Comparison of ENCODE assay signal across 8 cellular contexts in genomic region chr16:89246903-89247733, GRCh38. TPM values are rescaled to one million over a fixed set of nuclear protein-coding genes. Genes with fewer than 3 reads are reported as not detected.
DNase-seq lines count a peak whose midpoint lies in the region; ATAC-seq and TF ChIP-seq lines count a peak whose summit lies in the region.

No MANE protein-coding gene starts in this region.

- H3K36me3 ChIP-seq in fibroblast of lung (ENCODE audit: control insufficient read depth, insufficient read depth, low read length), result no peaks in the 10 kb centered on the region

- intact Hi-C loops in activated T-helper 1 cell treated with anti-CD3 and anti-CD28 coated beads, Interleukin-12 subunit alpha, Interleukin-12 subunit beta, Interleukin-2, Interleukin-4 antibody, amounts not matched to agents 30 ng/mL and 10 ng/mL and 1 ng/mL, durations not matched to agents 14 hours and 24 hours and 36 hours (cut with micrococcal nuclease), result loop anchor here (1.0 to 10.0 kb wide), 7 partner anchors 10 to 627 kb away; partner anchors contain the start of genes CDH15, SLC22A31, VPS9D1 and ZNF276

- H3K4me1 Mint-ChIP-seq in activated T-helper 1 cell treated with anti-CD3 and anti-CD28 coated beads, Interleukin-12 subunit alpha, Interleukin-12 subunit beta, Interleukin-2, Interleukin-4 antibody, amounts not matched to agents 30 ng/mL and 10 ng/mL and 1 ng/mL, durations not matched to agents 14 hours and 24 hours and 36 hours (ENCODE audit: low read depth), result peaks cover 12% of the 10 kb centered on the region
- peaks cover 5 to 33% (median 10%) of the 10 kb centered on the region in 4 donors for H3K4me1 Mint-ChIP-seq in naive thymus-derived CD8-positive, alpha-beta T cell

- peak overlapping the region; percentile 26 for H2AFZ ChIP-seq in fibroblast of lung (ENCODE audit: low read length)

- H3K9me3 ChIP-seq in AG04450 (ENCODE audit: control insufficient read depth, insufficient read depth, low read length) (peaks cover 22% of the 10 kb centered on the region), fibroblast of lung (ENCODE audit: control insufficient read depth, insufficient read depth, low read depth, low read length) (no peaks in the 10 kb centered on the region)

- H3K4me3 ChIP-seq in AG04450 (ENCODE audit: low read depth, low read length), result peak overlapping the region; percentile 57
- peak overlapping the region in 3 of 4 experiments; percentile 29 to 58 (median 34) for H3K4me3 ChIP-seq in fibroblast of lung (replicated peaks in 1 of 4; ENCODE audit: control extremely low read depth in 1 of 4, insufficient read depth in 1 of 4, low read depth in 3 of 4, low read length in 4 of 4)

- H3K4me1 ChIP-seq in fibroblast of lung (ENCODE audit: control insufficient read depth, extremely low read depth, insufficient read depth, low read length), result peaks cover 4% of the 10 kb centered on the region

- H3K27ac Mint-ChIP-seq in activated T-helper 1 cell treated with anti-CD3 and anti-CD28 coated beads, Interleukin-12 subunit alpha, Interleukin-12 subunit beta, Interleukin-2, Interleukin-4 antibody, amounts not matched to agents 30 ng/mL and 10 ng/mL and 1 ng/mL, durations not matched to agents 14 hours and 24 hours and 36 hours, result no peak overlapping the region
- peak overlapping the region in 7 of 10 donors; percentile 51 to 85 (median 75) for H3K27ac Mint-ChIP-seq in naive thymus-derived CD8-positive, alpha-beta T cell

- peak; percentile 7; the same call in 1 of the 2 replicates for TF ChIP-seq CTCF in AG04450 (IDR thresholded peaks at IDR 0.05; ENCODE audit: low read depth, low read length)
- TF ChIP-seq CTCF in fibroblast of lung (conservative IDR thresholded peaks at IDR 0.05 in 1 of 2, IDR thresholded peaks at IDR 0.05 in 1 of 2; ENCODE audit: low read depth in 1 of 2, low read length in 2 of 2), result no peak

- H3K27me3 ChIP-seq in AG04450 (ENCODE audit: control insufficient read depth, insufficient read depth, low read length), result no peaks in the 10 kb centered on the region
- H3K27me3 ChIP-seq in fibroblast of lung (ENCODE audit: control insufficient read depth, insufficient read depth, low read length), result no peaks in the 10 kb centered on the region

- H4K20me1 ChIP-seq in fibroblast of lung (ENCODE audit: control insufficient read depth, extremely low read depth, insufficient read depth, low read length), result no peaks in the 10 kb centered on the region

- peak; percentile 48 for ATAC-seq in GM19025 (IDR thresholded peaks at IDR 0.05; ENCODE audit: low read depth, unreplicated experiment)
- ATAC-seq in HG03442 (IDR thresholded peaks at IDR 0.05; ENCODE audit: unreplicated experiment), result peak; percentile 64
- peak; percentile 85 to 87 for ATAC-seq in naive thymus-derived CD8-positive, alpha-beta T cell

- peak overlapping the region; percentile 66 for H3K4me3 Mint-ChIP-seq in activated T-helper 1 cell treated with anti-CD3 and anti-CD28 coated beads, Interleukin-12 subunit alpha, Interleukin-12 subunit beta, Interleukin-2, Interleukin-4 antibody, amounts not matched to agents 30 ng/mL and 10 ng/mL and 1 ng/mL, durations not matched to agents 14 hours and 24 hours and 36 hours
- peak overlapping the region; percentile 67 to 86 (median 76) for H3K4me3 Mint-ChIP-seq in naive thymus-derived CD8-positive, alpha-beta T cell

- H3K27me3 Mint-ChIP-seq in activated T-helper 1 cell treated with anti-CD3 and anti-CD28 coated beads, Interleukin-12 subunit alpha, Interleukin-12 subunit beta, Interleukin-2, Interleukin-4 antibody, amounts not matched to agents 30 ng/mL and 10 ng/mL and 1 ng/mL, durations not matched to agents 14 hours and 24 hours and 36 hours (ENCODE audit: insufficient read depth), result peaks cover 2% of the 10 kb centered on the region
- no peaks in the 10 kb centered on the region for H3K27me3 Mint-ChIP-seq in naive thymus-derived CD8-positive, alpha-beta T cell

- peak overlapping the region; percentile 52 for H3K9ac ChIP-seq in fibroblast of lung (ENCODE audit: insufficient read depth, low read length)

- H3K9me3 Mint-ChIP-seq in activated T-helper 1 cell treated with anti-CD3 and anti-CD28 coated beads, Interleukin-12 subunit alpha, Interleukin-12 subunit beta, Interleukin-2, Interleukin-4 antibody, amounts not matched to agents 30 ng/mL and 10 ng/mL and 1 ng/mL, durations not matched to agents 14 hours and 24 hours and 36 hours, result peaks cover 9% of the 10 kb centered on the region
- peaks cover 0 to 13% (median 6%) of the 10 kb centered on the region in 9 donors for H3K9me3 Mint-ChIP-seq in naive thymus-derived CD8-positive, alpha-beta T cell

- CTCF ChIA-PET in AG04450 (lab: Charles Lee), result no interaction called here

- peak overlapping the region; percentile 82 for H3K4me2 ChIP-seq in fibroblast of lung (ENCODE audit: extremely low read depth, insufficient read depth, low read length)

- peak overlapping the region; percentile 21 for H3K27ac ChIP-seq in AG04450 (ENCODE audit: low read depth, low read length)
- H3K27ac ChIP-seq in fibroblast of lung (ENCODE audit: insufficient read depth, low read length), result peak overlapping the region; percentile 10

- no peaks in the 10 kb centered on the region for H3K79me2 ChIP-seq in fibroblast of lung (ENCODE audit: control insufficient read depth, insufficient read depth, low read length)

- H3K36me3 Mint-ChIP-seq in activated T-helper 1 cell treated with anti-CD3 and anti-CD28 coated beads, Interleukin-12 subunit alpha, Interleukin-12 subunit beta, Interleukin-2, Interleukin-4 antibody, amounts not matched to agents 30 ng/mL and 10 ng/mL and 1 ng/mL, durations not matched to agents 14 hours and 24 hours and 36 hours (ENCODE audit: low read depth), result peaks cover 3% of the 10 kb centered on the region
- H3K36me3 Mint-ChIP-seq in naive thymus-derived CD8-positive, alpha-beta T cell, result peaks cover 0 to 8% (median 4%) of the 10 kb centered on the region in 3 donors

- DNase-seq in AG04450 (ENCODE audit: low read depth, low spot score), result peak; percentile 65
- peak; percentile 89 for DNase-seq in OCI-M1 (lab: John Stamatoyannopoulos, UW)
- peak; percentile 88 for DNase-seq in activated T-helper 1 cell treated with anti-CD3 and anti-CD28 coated beads, Interleukin-12 subunit alpha, Interleukin-12 subunit beta, Interleukin-2, Interleukin-4 antibody, amounts not matched to agents 30 ng/mL and 10 ng/mL and 1 ng/mL, durations not matched to agents 14 hours and 24 hours and 36 hours (ENCODE audit: low spot score)
- DNase-seq in fibroblast of lung (ENCODE audit: low read depth in 2 of 2), result peak; percentile 63 to 87
- peak; percentile 90 to 99 (median 95) for DNase-seq in naive thymus-derived CD8-positive, alpha-beta T cell
- DNase-seq in stimulated activated CD8-positive, alpha-beta memory T cell treated with anti-CD3 and anti-CD28 coated beads, Interleukin-7, amount 100 ng/mL, for 4 hours (ENCODE audit: low read depth in 2 of 2), result peak; percentile 88 to 90

- POLR2A ChIA-PET in AG04450 (lab: Yijun Ruan, JAX), result interaction anchor here (0.7 to 1.5 kb wide), 4 partner anchors 10 to 262 kb away, joined by 3 to 7 read pairs (median 4); partner anchors contain the start of genes SPG7 and ZNF778
- POLR2A ChIA-PET in naive thymus-derived CD8-positive, alpha-beta T cell (lab: Charles Lee), result interaction anchor here (0.6 to 2.7 kb wide), 13 partner anchors 15 to 795 kb away, joined by 3 to 12 read pairs (median 4); partner anchors contain the start of genes ANKRD11, RPL13, SPG7 and ZNF778

RNA-seq across cellular contexts. Expression of gene ZNF778, which starts 29.6 kb away (rescaled TPM):
- polyA plus RNA-seq in AG04450 (2011; rRNA removed), result 11.3 and 13.1 TPM in 2 replicates
- 11.8 and 22.6 TPM in 2 replicates for polyA minus RNA-seq in AG04450 (2011; rRNA and poly(A)+ RNA removed)
- total RNA-seq in activated T-helper 1 cell treated with anti-CD3 and anti-CD28 coated beads, Interleukin-12 subunit alpha, Interleukin-12 subunit beta, Interleukin-2, Interleukin-4 antibody, amounts not matched to agents 30 ng/mL and 10 ng/mL and 1 ng/mL, durations not matched to agents 14 hours and 24 hours and 36 hours, result 8.1 and 9.5 TPM in 2 replicates
- 7.4 and 9.4 TPM in 2 replicates for total RNA-seq in fibroblast of lung
- 4.3 and 4.9 TPM in 2 replicates for polyA plus RNA-seq in fibroblast of lung
- polyA plus RNA-seq in fibroblast of lung (2012), result 3.2 and 3.6 TPM in 2 replicates
- 8.4 and 9.2 TPM in 2 replicates for polyA minus RNA-seq in fibroblast of lung (ENCODE audit: low replicate concordance)
- total RNA-seq in naive thymus-derived CD8-positive, alpha-beta T cell, result 10 to 100 TPM in 1 of 2 experiments, 1 to 10 TPM in 1; 8.7 to 11.0 TPM
- 1 to 10 TPM; 2.0 to 5.5 (median 2.9) TPM for polyA plus RNA-seq in naive thymus-derived CD8-positive, alpha-beta T cell

RNA-seq across cellular contexts. Expression of gene SLC22A31, which starts 46.8 kb away (rescaled TPM):
- 0.25 TPM in 1 of 2 replicates, not detected in the other for polyA plus RNA-seq in AG04450 (2011; rRNA removed)
- polyA minus RNA-seq in AG04450 (2011; rRNA and poly(A)+ RNA removed), result not detected in 2 replicates
- 1.3 and 2.6 TPM in 2 replicates for total RNA-seq in activated T-helper 1 cell treated with anti-CD3 and anti-CD28 coated beads, Interleukin-12 subunit alpha, Interleukin-12 subunit beta, Interleukin-2, Interleukin-4 antibody, amounts not matched to agents 30 ng/mL and 10 ng/mL and 1 ng/mL, durations not matched to agents 14 hours and 24 hours and 36 hours
- total RNA-seq in fibroblast of lung, result 0.17 and 0.26 TPM in 2 replicates
- 0.24 TPM in 1 of 2 replicates, not detected in the other for polyA plus RNA-seq in fibroblast of lung
- polyA plus RNA-seq in fibroblast of lung (2012), result 0.10 and 0.28 TPM in 2 replicates
- not detected in 2 replicates for polyA minus RNA-seq in fibroblast of lung (ENCODE audit: low replicate concordance)
- total RNA-seq in naive thymus-derived CD8-positive, alpha-beta T cell, result not detected
- not detected for polyA plus RNA-seq in naive thymus-derived CD8-positive, alpha-beta T cell

Comparison
In these comparisons a context has a peak if more than half of its experiments do, and no peak if none do; other contexts are left out.
1. Peak in every context shown above with its lines: DNase-seq, ATAC-seq, H3K4me3 ChIP-seq and H3K27ac ChIP-seq.